18 cellular contexts compared by ENCODE assay signal in the genomic region with DNA sequence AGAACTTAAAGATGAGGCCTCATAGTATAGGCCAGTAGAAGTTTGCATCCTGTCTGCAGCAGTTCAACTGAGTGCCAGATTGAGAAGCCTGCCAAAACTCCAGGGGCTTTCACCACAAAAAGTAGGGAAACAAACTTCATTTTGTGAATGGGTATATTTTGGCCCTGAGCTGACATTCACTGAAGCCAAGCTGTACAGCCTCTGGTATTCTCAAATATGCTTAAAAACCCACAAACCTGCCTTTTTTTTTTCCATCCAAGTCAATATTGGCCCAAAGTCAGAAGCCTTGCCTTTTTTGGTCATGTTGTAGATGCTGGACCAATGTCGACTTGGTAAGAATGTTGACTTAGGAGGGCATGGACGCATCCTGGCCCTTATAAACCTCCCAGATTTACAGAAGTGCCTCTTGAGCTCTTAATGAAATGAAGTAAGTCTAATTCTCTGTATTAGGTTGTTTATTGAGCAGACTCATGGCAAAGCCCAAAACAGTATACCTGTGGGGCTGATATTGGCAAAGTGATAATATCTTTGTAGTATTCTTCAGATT.
A peak's percentile ranks its signal among the peaks of the same experiment; 100 is the strongest.
DNase-seq lines count a peak whose midpoint lies in the region; ATAC-seq and TF ChIP-seq lines count a peak whose summit lies in the region.
"Had no signal": no experiment of that assay in that cellular context is flagged by ENCODE, and none has a peak within 500 bp of the region (broad histone marks: within the 10 kb centered on the region; RNA-seq: fewer than 3 reads in every experiment).

No MANE protein-coding gene starts in this region.

- no peak overlapping the region for H3K27ac ChIP-seq in thoracic aorta

- no peak overlapping the region for H3K4me3 ChIP-seq in thoracic aorta

- H3K27ac Mint-ChIP-seq in activated naive CD4-positive, alpha-beta T cell treated with anti-CD3 and anti-CD28 coated beads for 36 hours: no peak overlapping the region
- peak overlapping the region in 1 of 2 donors; percentile 15 for H3K27ac Mint-ChIP-seq in activated naive CD4-positive, alpha-beta T cell treated with anti-CD3 and anti-CD28 coated beads, Interleukin-2, amount 50 U/mL, for 72 hours
- no peak overlapping the region for H3K27ac Mint-ChIP-seq in MCF 10A (ENCODE audit: low read depth, unreplicated experiment)
- H3K27ac Mint-ChIP-seq: IgD-negative memory B cell had no signal

- no peaks in the 10 kb centered on the region for H3K27me3 ChIP-seq in thoracic aorta (replicated peaks; ENCODE audit: insufficient read depth)
- H3K27me3 ChIP-seq: BE2C had no signal

- no peaks in the 10 kb centered on the region for H3K4me1 ChIP-seq in thoracic aorta (ENCODE audit: control insufficient read depth in 1 of 2, low read depth in 2 of 2)

- ATAC-seq in activated naive CD4-positive, alpha-beta T cell treated with anti-CD3 and anti-CD28 coated beads, Interleukin-2, amount 50 U/mL, for 72 hours: no peak
- ATAC-seq in thoracic aorta (ENCODE audit: insufficient number of reproducible peaks, low FRiP score, low read depth): peak; percentile 19

- H3K4me3 Mint-ChIP-seq in activated naive CD4-positive, alpha-beta T cell treated with anti-CD3 and anti-CD28 coated beads for 36 hours: peak overlapping the region; percentile 27
- no peak overlapping the region for H3K4me3 Mint-ChIP-seq in MCF 10A (ENCODE audit: unreplicated experiment)
- H3K4me3 Mint-ChIP-seq: IgD-negative memory B cell had no signal

- no peaks in the 10 kb centered on the region for H3K27me3 Mint-ChIP-seq in activated naive CD4-positive, alpha-beta T cell treated with anti-CD3 and anti-CD28 coated beads for 36 hours (ENCODE audit: low read depth)
- H3K27me3 Mint-ChIP-seq in MCF 10A (ENCODE audit: insufficient read depth, unreplicated experiment): no peaks in the 10 kb centered on the region
- H3K27me3 Mint-ChIP-seq: CD4-positive, alpha-beta memory T cell; IgD-negative memory B cell had no signal

- H3K36me3 ChIP-seq in thoracic aorta: no peaks in the 10 kb centered on the region
- H3K36me3 ChIP-seq: BE2C had no signal

- H3K9me3 Mint-ChIP-seq in activated naive CD4-positive, alpha-beta T cell treated with anti-CD3 and anti-CD28 coated beads for 36 hours: peaks cover 10% of the 10 kb centered on the region
- H3K9me3 Mint-ChIP-seq in activated naive CD4-positive, alpha-beta T cell treated with anti-CD3 and anti-CD28 coated beads, Interleukin-2, amount 50 U/mL, for 72 hours: peaks cover 0 to 4% of the 10 kb centered on the region in 2 donors
- no peaks in the 10 kb centered on the region for H3K9me3 Mint-ChIP-seq in MCF 10A (ENCODE audit: unreplicated experiment)

- H3K9me3 ChIP-seq in thoracic aorta: no peaks in the 10 kb centered on the region
- H3K9me3 ChIP-seq: BE2C had no signal

- no TSS peak for BruUV-seq in MCF 10A (replicated peaks; lab: Mats Ljungman, UMichigan)

- intact Hi-C loops in activated naive CD4-positive, alpha-beta T cell treated with anti-CD3 and anti-CD28 coated beads for 36 hours (cut with micrococcal nuclease): no loop called here
- intact Hi-C loops in MCF 10A (cut with micrococcal nuclease): no loop called here

- POLR2A ChIA-PET in MCF 10A (lab: Yijun Ruan, JAX): no interaction called here

- TF ChIP-seq CTCF in thoracic aorta (IDR thresholded peaks at IDR 0.05) (no peak), MCF 10A (IDR thresholded peaks at IDR 0.05; ENCODE audit: unreplicated experiment) (no peak)

- peaks cover 60% of the 10 kb centered on the region for H3K4me1 Mint-ChIP-seq in activated naive CD4-positive, alpha-beta T cell treated with anti-CD3 and anti-CD28 coated beads for 36 hours (ENCODE audit: low read depth)
- no peaks in the 10 kb centered on the region for H3K4me1 Mint-ChIP-seq in MCF 10A (ENCODE audit: insufficient read depth, unreplicated experiment)
- H3K4me1 Mint-ChIP-seq: IgD-negative memory B cell had no signal

- peaks cover 11% of the 10 kb centered on the region for H3K36me3 Mint-ChIP-seq in activated naive CD4-positive, alpha-beta T cell treated with anti-CD3 and anti-CD28 coated beads for 36 hours (ENCODE audit: low read depth)
- peaks cover 10 to 14% of the 10 kb centered on the region in 2 donors for H3K36me3 Mint-ChIP-seq in activated naive CD4-positive, alpha-beta T cell treated with anti-CD3 and anti-CD28 coated beads, Interleukin-2, amount 50 U/mL, for 72 hours
- H3K36me3 Mint-ChIP-seq in MCF 10A (ENCODE audit: insufficient read depth, unreplicated experiment): no peaks in the 10 kb centered on the region
- H3K36me3 Mint-ChIP-seq: IgD-negative memory B cell had no signal

- CTCF ChIA-PET in activated naive CD4-positive, alpha-beta T cell treated with anti-CD3 and anti-CD28 coated beads for 36 hours (lab: Charles Lee): interaction anchor here (1.5 kb wide), 1 partner anchor 9 kb away, joined by 7 read pairs; no protein-coding TSS in a partner anchor
- CTCF ChIA-PET in MCF 10A (lab: Yijun Ruan, JAX): interaction anchor here (0.7 to 1.1 kb wide), 3 partner anchors 91 to 215 kb away, joined by 3 to 5 read pairs (median 5); no protein-coding TSS in a partner anchor

- no peak for DNase-seq in activated naive CD4-positive, alpha-beta T cell treated with anti-CD3 and anti-CD28 coated beads for 36 hours
- no peak for DNase-seq in activated naive CD4-positive, alpha-beta T cell treated with anti-CD3 and anti-CD28 coated beads, Interleukin-2, amount 50 U/mL, for 72 hours (ENCODE audit: low spot score in 2 of 2)
- DNase-seq in HT1080 (ENCODE audit: low read depth) (peak; percentile 11), astrocyte of the hippocampus (ENCODE audit: low read depth, low spot score) (peak; percentile 90), thoracic aorta (ENCODE audit: low spot score) (no peak), kidney tubule cell (ENCODE audit: low spot score) (no peak), MCF 10A (ENCODE audit: unreplicated experiment) (no peak)
- DNase-seq: BE2C; CD4-positive, alpha-beta memory T cell; DMS153; GDM1; MV-4-11; NCI-H1105 treated with DMSO at 0.1 percent for 48 hours; NCI-H2029 treated with DMSO at 0.1 percent for 48 hours; NCI-H226; NCI-H524; Right ventricle myocardium superior had no signal

Comparison
In these comparisons a context has a peak if more than half of its experiments do, and no peak if none do; other contexts are left out.
1. DNase-seq: peak in HT1080 (single experiment) and astrocyte of the hippocampus (single experiment); none in activated naive CD4-positive, alpha-beta T cell treated with anti-CD3 and anti-CD28 coated beads for 36 hours (single experiment), activated naive CD4-positive, alpha-beta T cell treated with anti-CD3 and anti-CD28 coated beads, Interleukin-2, amount 50 U/mL, for 72 hours (0 of 2), thoracic aorta (single experiment), kidney tubule cell (single experiment) and MCF 10A (single experiment).